ENCODE assay signal across 34 cellular contexts in the genomic region with DNA sequence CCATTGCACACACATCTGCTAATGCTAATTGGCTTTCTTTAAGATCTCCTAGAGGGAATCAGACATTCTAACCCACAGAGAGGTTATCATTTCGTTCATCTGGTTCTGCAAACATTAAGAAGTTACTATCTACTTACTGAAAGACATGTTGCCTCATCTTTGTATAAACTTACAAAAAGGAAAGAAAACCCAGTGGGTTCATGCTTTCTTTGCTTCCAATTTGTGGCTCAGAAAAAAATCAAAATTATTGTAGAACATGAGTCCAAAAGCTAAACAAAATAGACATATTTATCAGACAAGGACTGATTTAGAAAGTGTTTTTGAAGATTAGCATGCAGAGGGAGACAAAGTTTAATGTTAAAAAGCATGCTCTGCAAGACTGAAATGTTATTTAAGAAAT.
"Had no signal": no experiment of that assay in that cellular context is flagged by ENCODE, and none has a peak within 500 bp of the region (broad histone marks: within the 10 kb centered on the region; RNA-seq: fewer than 3 reads in every experiment).

No MANE protein-coding gene starts in this region.

- H3K4me1 Mint-ChIP-seq: activated B cell treated with CpG ODN at 0.5 μM for 24 hours had no signal

- H3K27me3 ChIP-seq: brain microvascular endothelial cell, MG63, SJSA1 had no signal

- H3K9me3 ChIP-seq: MG63, SJSA1 had no signal

- H3K27me3 Mint-ChIP-seq: activated B cell treated with CpG ODN at 0.5 μM for 24 hours; activated CD4-positive, alpha-beta memory T cell treated with anti-CD3 and anti-CD28 coated beads for 36 hours; activated naive CD8-positive, alpha-beta T cell; activated naive CD8-positive, alpha-beta T cell treated with anti-CD3 and anti-CD28 coated beads, Interleukin-2, amount 50 U/mL, for 24 hours had no signal

- H3K36me3 ChIP-seq: brain microvascular endothelial cell, MG63, SJSA1 had no signal

- H3K4me3 Mint-ChIP-seq: activated B cell treated with CpG ODN at 0.5 μM for 24 hours; activated CD4-positive, alpha-beta memory T cell treated with anti-CD3 and anti-CD28 coated beads for 36 hours; activated naive CD4-positive, alpha-beta T cell treated with anti-CD3 and anti-CD28 coated beads for 36 hours; activated naive CD8-positive, alpha-beta T cell; activated naive CD8-positive, alpha-beta T cell treated with anti-CD3 and anti-CD28 coated beads, Interleukin-2, amount 50 U/mL, for 24 hours; activated T-cell treated with anti-CD3 and anti-CD28 coated beads, Interleukin-2, amount 50 U/mL, for 4 hours; activated T-helper 1 cell treated with anti-CD3 and anti-CD28 coated beads, Interleukin-12 subunit alpha, Interleukin-12 subunit beta, Interleukin-2, Interleukin-4 antibody, amounts not matched to agents 30 ng/mL and 10 ng/mL and 1 ng/mL, durations not matched to agents 14 hours and 24 hours and 36 hours had no signal

- H3K9me3 Mint-ChIP-seq: activated B cell treated with CpG ODN at 0.5 μM for 24 hours; activated naive CD8-positive, alpha-beta T cell treated with anti-CD3 and anti-CD28 coated beads, Interleukin-2, amount 50 U/mL, for 24 hours; activated T-cell treated with anti-CD3 and anti-CD28 coated beads, Interleukin-2, amount 50 U/mL, for 4 hours; activated T-helper 1 cell treated with anti-CD3 and anti-CD28 coated beads, Interleukin-12 subunit alpha, Interleukin-12 subunit beta, Interleukin-2, Interleukin-4 antibody, amounts not matched to agents 30 ng/mL and 10 ng/mL and 1 ng/mL, durations not matched to agents 14 hours and 24 hours and 36 hours had no signal

- H3K36me3 Mint-ChIP-seq: activated CD4-positive, alpha-beta memory T cell treated with anti-CD3 and anti-CD28 coated beads for 36 hours; activated naive CD8-positive, alpha-beta T cell had no signal

- DNase-seq: activated B cell treated with CpG ODN at 0.5 μM for 24 hours; activated CD4-positive, alpha-beta memory T cell treated with anti-CD3 and anti-CD28 coated beads for 36 hours; activated CD4-positive, alpha-beta T cell treated with anti-CD3 and anti-CD28 coated beads for 4 hours; activated CD4-positive, alpha-beta T cell treated with anti-CD3 and anti-CD28 coated beads, Interleukin-2, amount 50 U/mL, for 1 hour; activated CD4-positive, CD25-positive, alpha-beta regulatory T cell treated with anti-CD3 and anti-CD28 coated beads, Interleukin-2, amount 50 U/mL, for 72 hours; activated CD8-positive, alpha-beta memory T cell treated with anti-CD3 and anti-CD28 coated beads, Interleukin-2, amount 50 U/mL, for 4 hours; activated gamma-delta T cell treated with Interleukin-2 at 50 U/mL for 16 hours; activated naive CD4-positive, alpha-beta T cell treated with anti-CD3 and anti-CD28 coated beads for 36 hours; activated naive CD8-positive, alpha-beta T cell treated with anti-CD3 and anti-CD28 coated beads, Interleukin-2, amount 50 U/mL, for 24 hours; activated T-cell treated with anti-CD3 and anti-CD28 coated beads for 4 hours; activated T-cell treated with anti-CD3 and anti-CD28 coated beads, Interleukin-2, amount 50 U/mL, for 4 hours; aorta; brain microvascular endothelial cell; central memory CD4-positive, alpha-beta T cell; Kasumi-1; KG1; MG63; NCI-H1048; NCI-H1105 treated with DMSO at 0.1 percent for 48 hours; NCI-H1436; NCI-H1694 treated with DMSO at 0.1 percent for 48 hours; NCI-H2029; NCI-H345; NCI-H524 treated with DMSO at 0.1 percent for 48 hours; RPMI8226; SHP77 treated with DMSO at 0.1 percent for 48 hours; T-helper 1 cell; T-helper 2 cell; T-helper 9 cell had no signal

- ATAC-seq: activated naive CD8-positive, alpha-beta T cell treated with anti-CD3 and anti-CD28 coated beads, Interleukin-2, amount 50 U/mL, for 24 hours; activated T-cell treated with anti-CD3 and anti-CD28 coated beads, Interleukin-2, amount 50 U/mL, for 4 hours; SK-N-SH treated with all-trans-retinoic acid at 6 μM for 48 hours had no signal

- H3K4me3 ChIP-seq: MG63, SJSA1 had no signal

- H3K27ac ChIP-seq: brain microvascular endothelial cell, SJSA1, VCaP had no signal

- H3K27ac Mint-ChIP-seq: activated B cell treated with CpG ODN at 0.5 μM for 24 hours; activated CD4-positive, alpha-beta memory T cell treated with anti-CD3 and anti-CD28 coated beads for 36 hours; activated naive CD4-positive, alpha-beta T cell treated with anti-CD3 and anti-CD28 coated beads for 36 hours; activated naive CD8-positive, alpha-beta T cell; activated naive CD8-positive, alpha-beta T cell treated with anti-CD3 and anti-CD28 coated beads, Interleukin-2, amount 50 U/mL, for 24 hours; activated T-helper 1 cell treated with anti-CD3 and anti-CD28 coated beads, Interleukin-12 subunit alpha, Interleukin-12 subunit beta, Interleukin-2, Interleukin-4 antibody, amounts not matched to agents 30 ng/mL and 10 ng/mL and 1 ng/mL, durations not matched to agents 14 hours and 24 hours and 36 hours had no signal
